Comparison of ENCODE assay signal across 8 cellular contexts in the genomic region with DNA sequence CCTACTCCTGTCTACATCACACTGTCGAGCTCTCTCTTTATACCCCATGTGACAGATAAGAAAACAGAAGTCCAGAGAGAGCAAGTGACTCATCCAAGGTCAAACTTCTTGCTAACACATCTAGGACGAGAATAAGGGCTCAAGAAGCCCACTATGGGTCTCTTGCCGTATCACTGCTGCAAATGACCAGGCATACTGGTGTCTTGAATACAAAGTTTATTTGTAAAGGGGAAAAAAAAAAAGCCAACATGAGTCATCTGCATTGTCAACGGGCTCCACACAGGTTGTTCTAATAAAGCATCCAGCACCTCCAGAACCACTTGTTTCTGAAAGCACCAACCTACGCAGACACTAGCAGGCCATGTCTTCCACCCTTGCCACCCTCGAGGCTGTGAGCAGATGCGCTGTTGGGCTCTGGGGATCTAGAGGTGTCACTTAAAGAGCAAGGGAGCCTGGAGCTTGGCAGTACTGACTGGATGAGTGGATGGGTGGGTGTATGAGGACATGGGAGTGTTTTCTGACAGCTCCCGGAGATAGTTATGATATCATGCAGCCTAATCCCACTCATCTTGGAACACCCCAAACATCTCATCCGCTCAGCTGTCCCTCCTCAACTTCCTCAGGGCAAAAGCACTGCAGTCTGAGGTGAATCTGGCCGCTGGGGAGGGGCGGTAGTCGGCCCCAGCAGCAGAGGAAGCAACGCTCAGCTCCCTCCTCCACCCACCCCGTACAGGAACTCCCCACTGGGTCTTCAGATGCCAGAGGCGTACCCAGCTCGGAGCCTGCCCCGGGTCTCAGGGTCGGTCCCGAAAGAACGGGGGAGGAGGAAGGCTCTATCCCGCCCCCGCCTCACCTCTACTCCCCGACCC. TPM values are rescaled to one million over a fixed set of nuclear protein-coding genes. Genes with fewer than 3 reads are reported as not detected.
DNase-seq lines count a peak whose midpoint lies in the region; ATAC-seq and TF ChIP-seq lines count a peak whose summit lies in the region.

No MANE protein-coding gene starts in this region.

- ATAC-seq in GM21423 (IDR thresholded peaks at IDR 0.05; ENCODE audit: unreplicated experiment): peak; percentile 55

- H3K27me3 ChIP-seq in iPS-15b (ENCODE audit: control insufficient read depth, insufficient read depth, low read length): no peaks in the 10 kb centered on the region
- no peaks in the 10 kb centered on the region for H3K27me3 ChIP-seq in sigmoid colon

- no peak for TF ChIP-seq POLR2A in sigmoid colon (IDR thresholded peaks at IDR 0.05)

- no peak for TF ChIP-seq CTCF in sigmoid colon (IDR thresholded peaks at IDR 0.05)

- H3K9ac ChIP-seq in iPS-15b (ENCODE audit: low read depth, low read length): peak overlapping the region; percentile 54

- intact Hi-C loops in sigmoid colon (cut with DNase I): loop anchor here (2.0 to 5.0 kb wide), 2 partner anchors 55 to 111 kb away; no protein-coding TSS in a partner anchor

- H3K9me3 ChIP-seq in iPS-15b (ENCODE audit: control insufficient read depth, insufficient read depth, low read length): no peaks in the 10 kb centered on the region
- H3K9me3 ChIP-seq in sigmoid colon: no peaks in the 10 kb centered on the region

- H3K4me1 ChIP-seq in iPS-15b (ENCODE audit: control insufficient read depth, insufficient read depth, low read length) (peaks cover 21% of the 10 kb centered on the region), sigmoid colon (peaks cover 2 to 23% (median 18%) of the 10 kb centered on the region in 4 donors)

- no peak for TF ChIP-seq EP300 in sigmoid colon (IDR thresholded peaks at IDR 0.05)

- WGBS in sigmoid colon, 2 donors: 7 to 17% methylated on average over 23 of the region's 23 CpGs

- H3K36me3 ChIP-seq in iPS-15b (ENCODE audit: control insufficient read depth, insufficient read depth, low read length) (no peaks in the 10 kb centered on the region), sigmoid colon (no peaks in the 10 kb centered on the region)

- DNase-seq in EH (ENCODE audit: low read depth): peak; percentile 70
- DNase-seq in HS-27A (ENCODE audit: low read depth): peak; percentile 51
- peak; percentile 51 for DNase-seq in SKM-1 (lab: John Stamatoyannopoulos, UW; ENCODE audit: unreplicated experiment)
- peak; percentile 72 for DNase-seq in astrocyte of the hippocampus (ENCODE audit: low read depth, low spot score)
- peak; percentile 78 for DNase-seq in sigmoid colon
- DNase-seq in cortex of kidney (lab: John Stamatoyannopoulos, UW): no peak

- peak overlapping the region; percentile 75 to 89 (median 78) for H3K27ac ChIP-seq in sigmoid colon

- peak overlapping the region; percentile 69 for H3K4me3 ChIP-seq in iPS-15b (ENCODE audit: low read depth, low read length)
- peak overlapping the region; percentile 48 to 89 (median 72) for H3K4me3 ChIP-seq in sigmoid colon

RNA-seq across cellular contexts. Expression of a gene that starts 1.1 kb away (rescaled TPM):
- total RNA-seq in sigmoid colon: 1 to 10 TPM; 2.4 to 9.6 (median 6.1) TPM
- 100 to 1,000 TPM in 1 of 3 donors, 10 to 100 TPM in 2; 47.0 to 112 (median 94.8) TPM for polyA plus RNA-seq in sigmoid colon
